ENCODE assay signal across 8 cellular contexts in the genomic region with DNA sequence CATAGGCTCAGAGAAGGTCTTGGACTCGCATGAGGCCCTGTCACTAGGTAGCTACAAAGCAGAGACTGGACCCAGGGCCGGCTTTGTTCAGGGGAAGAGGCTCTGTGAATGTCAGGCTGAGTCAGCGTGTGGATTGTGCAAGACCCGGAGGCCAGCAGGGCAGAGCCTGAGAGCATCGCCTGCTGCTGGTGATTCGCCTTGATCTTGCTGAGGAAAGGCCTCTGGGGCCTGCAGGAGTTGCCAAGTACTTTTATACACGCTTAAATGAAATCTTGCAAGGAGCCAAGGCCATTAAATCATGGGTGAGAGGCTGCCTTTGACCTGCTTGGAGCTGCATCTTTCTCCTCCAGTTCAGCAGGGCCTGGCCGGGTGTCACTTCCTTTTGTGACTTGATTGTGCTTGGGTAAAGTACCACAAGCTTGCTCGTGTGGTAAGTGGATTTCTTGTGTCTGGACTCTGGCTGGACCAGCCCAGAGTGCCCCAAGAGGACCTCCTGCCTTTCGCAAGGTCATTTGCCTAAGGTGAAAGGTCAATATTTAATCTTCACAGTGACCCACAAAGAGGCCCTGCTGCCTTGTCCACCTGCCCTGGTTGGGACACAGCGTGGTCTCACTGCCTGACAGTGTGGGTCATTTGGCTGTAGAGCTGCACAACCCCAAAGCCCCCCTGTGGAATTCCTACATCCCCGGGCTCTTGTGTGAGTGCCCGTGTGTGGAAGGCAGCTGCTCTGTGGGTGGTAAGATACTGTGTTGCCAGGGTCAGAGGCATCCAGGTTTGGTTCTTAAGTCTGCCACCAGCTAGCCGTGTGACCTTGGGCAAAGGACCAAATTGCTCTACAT. TPM values are rescaled to one million over a fixed set of nuclear protein-coding genes. Genes with fewer than 3 reads are reported as not detected.
DNase-seq lines count a peak whose midpoint lies in the region; ATAC-seq, FAIRE-seq and TF ChIP-seq lines count a peak whose summit lies in the region.

No MANE protein-coding gene starts in this region.

- peak overlapping the region in 1 of 2 donors; percentile 79 for H3K9ac ChIP-seq in colonic mucosa (ENCODE audit: low read depth in 2 of 2, low read length in 2 of 2)
- H3K9ac ChIP-seq in liver (ENCODE audit: low read depth in 1 of 2, low read length in 2 of 2) = no peak overlapping the region

- H3K36me3 ChIP-seq in BE2C (no peaks in the 10 kb centered on the region), colonic mucosa (no peaks in the 10 kb centered on the region), liver (ENCODE audit: control insufficient read depth in 4 of 4, insufficient read depth in 3 of 4, low read depth in 1 of 4, low read length in 3 of 4) (no peaks in the 10 kb centered on the region)

- FAIRE-seq in HTR-8/SVneo (lab: Jason Lieb, UNC) = peak; percentile 48

- DNase-seq in BE2C (peak; percentile 25), HTR-8/SVneo (ENCODE audit: insufficient read length, low spot score) (peak; percentile 88), colonic mucosa (peak; percentile 86)
- peak; percentile 66 for DNase-seq in stimulated activated CD4-positive, alpha-beta T cell treated with anti-CD3 and anti-CD28 coated beads, Interleukin-4, amount 100 ng/mL, for 1 hour

- peak in 1 of 2 donors; percentile 59 for TF ChIP-seq RAD21 in liver (IDR thresholded peaks at IDR 0.05)

- intact Hi-C loops in colonic mucosa (cut with DNase I) = loop anchor here (2.0 kb wide), 1 partner anchor 48 kb away; no protein-coding TSS in a partner anchor

- no peaks in the 10 kb centered on the region for H3K9me3 ChIP-seq in BE2C
- no peaks in the 10 kb centered on the region for H3K9me3 ChIP-seq in colonic mucosa
- no peaks in the 10 kb centered on the region for H3K9me3 ChIP-seq in liver (ENCODE audit: control insufficient read depth in 4 of 4, low read length in 3 of 4)

- no peaks in the 10 kb centered on the region for H3K4me1 ChIP-seq in BE2C
- peaks cover 40% of the 10 kb centered on the region for H3K4me1 ChIP-seq in colonic mucosa
- H3K4me1 ChIP-seq in liver (ENCODE audit: control insufficient read depth in 4 of 4, insufficient read depth in 4 of 4, low read length in 3 of 4) = peaks cover 25 to 64% (median 52%) of the 10 kb centered on the region in 4 donors

- no peaks in the 10 kb centered on the region for H3K27me3 ChIP-seq in BE2C
- H3K27me3 ChIP-seq in colonic mucosa = no peaks in the 10 kb centered on the region
- no peaks in the 10 kb centered on the region for H3K27me3 ChIP-seq in liver (ENCODE audit: control insufficient read depth in 4 of 4, insufficient read depth in 4 of 4, low read length in 3 of 4)

- TF ChIP-seq CTCF in BE2C (IDR thresholded peaks at IDR 0.05; ENCODE audit: low read depth, low read length) (no peak), colonic mucosa (IDR thresholded peaks at IDR 0.05) (no peak), liver (IDR thresholded peaks at IDR 0.05; ENCODE audit: low read depth, low read length, missing input control) (no peak)

- peak; percentile 84 to 89 for ATAC-seq in activated CD4-positive, CD25-positive, alpha-beta regulatory T cell treated with anti-CD3 and anti-CD28 coated beads, Interleukin-2, amount 50 U/mL, for 24 hours
- no peak for ATAC-seq in GM18861 (IDR thresholded peaks at IDR 0.05; ENCODE audit: unreplicated experiment)
- no peak for ATAC-seq in HG02884 (IDR thresholded peaks at IDR 0.05; ENCODE audit: unreplicated experiment)

- no peak overlapping the region for H3K4me3 ChIP-seq in BE2C (ENCODE audit: low read depth, low read length)
- H3K4me3 ChIP-seq in colonic mucosa = no peak overlapping the region
- H3K4me3 ChIP-seq in liver (ENCODE audit: low read depth in 1 of 3, low read length in 3 of 3) = no peak overlapping the region

- H3K27ac ChIP-seq in colonic mucosa (peak overlapping the region; percentile 79), liver (ENCODE audit: low read depth in 1 of 2, low read length in 2 of 2) (peak overlapping the region; percentile 82 to 87)

- 22% methylated on average over 14 of the region's 14 CpGs for WGBS in liver

TF ChIP-seq in liver, 16 proteins besides CTCF, POLR2A, EP300 and RAD21:
- TF ChIP-seq JUND (IDR thresholded peaks at IDR 0.05) = peak; percentile 91 to 92
- no peak for TF ChIP-seq TAF1 (conservative IDR thresholded peaks at IDR 0.05)
- TF ChIP-seq FOXA1 (IDR thresholded peaks at IDR 0.05) = peak; percentile 7
- TF ChIP-seq, protein P1, sequence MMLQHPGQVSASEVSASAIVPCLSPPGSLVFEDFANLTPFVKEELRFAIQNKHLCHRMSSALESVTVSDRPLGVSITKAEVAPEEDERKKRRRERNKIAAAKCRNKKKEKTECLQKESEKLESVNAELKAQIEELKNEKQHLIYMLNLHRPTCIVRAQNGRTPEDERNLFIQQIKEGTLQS (IDR thresholded peaks at IDR 0.05) = peak; percentile 89
- peak; percentile 53 for TF ChIP-seq SP1 (IDR thresholded peaks at IDR 0.05)
- TF ChIP-seq, protein P2, sequence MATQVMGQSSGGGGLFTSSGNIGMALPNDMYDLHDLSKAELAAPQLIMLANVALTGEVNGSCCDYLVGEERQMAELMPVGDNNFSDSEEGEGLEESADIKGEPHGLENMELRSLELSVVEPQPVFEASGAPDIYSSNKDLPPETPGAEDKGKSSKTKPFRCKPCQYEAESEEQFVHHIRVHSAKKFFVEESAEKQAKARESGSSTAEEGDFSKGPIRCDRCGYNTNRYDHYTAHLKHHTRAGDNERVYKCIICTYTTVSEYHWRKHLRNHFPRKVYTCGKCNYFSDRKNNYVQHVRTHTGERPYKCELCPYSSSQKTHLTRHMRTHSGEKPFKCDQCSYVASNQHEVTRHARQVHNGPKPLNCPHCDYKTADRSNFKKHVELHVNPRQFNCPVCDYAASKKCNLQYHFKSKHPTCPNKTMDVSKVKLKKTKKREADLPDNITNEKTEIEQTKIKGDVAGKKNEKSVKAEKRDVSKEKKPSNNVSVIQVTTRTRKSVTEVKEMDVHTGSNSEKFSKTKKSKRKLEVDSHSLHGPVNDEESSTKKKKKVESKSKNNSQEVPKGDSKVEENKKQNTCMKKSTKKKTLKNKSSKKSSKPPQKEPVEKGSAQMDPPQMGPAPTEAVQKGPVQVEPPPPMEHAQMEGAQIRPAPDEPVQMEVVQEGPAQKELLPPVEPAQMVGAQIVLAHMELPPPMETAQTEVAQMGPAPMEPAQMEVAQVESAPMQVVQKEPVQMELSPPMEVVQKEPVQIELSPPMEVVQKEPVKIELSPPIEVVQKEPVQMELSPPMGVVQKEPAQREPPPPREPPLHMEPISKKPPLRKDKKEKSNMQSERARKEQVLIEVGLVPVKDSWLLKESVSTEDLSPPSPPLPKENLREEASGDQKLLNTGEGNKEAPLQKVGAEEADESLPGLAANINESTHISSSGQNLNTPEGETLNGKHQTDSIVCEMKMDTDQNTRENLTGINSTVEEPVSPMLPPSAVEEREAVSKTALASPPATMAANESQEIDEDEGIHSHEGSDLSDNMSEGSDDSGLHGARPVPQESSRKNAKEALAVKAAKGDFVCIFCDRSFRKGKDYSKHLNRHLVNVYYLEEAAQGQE (IDR thresholded peaks at IDR 0.05) = peak; percentile 57
- TF ChIP-seq HNF4G (IDR thresholded peaks at IDR 0.05) = no peak
- TF ChIP-seq FOXA2 (IDR thresholded peaks at IDR 0.05) = peak; percentile 15
- peak; percentile 95 for TF ChIP-seq NR2F2 (IDR thresholded peaks at IDR 0.05)
- peak; percentile 62 for TF ChIP-seq YY1 (IDR thresholded peaks at IDR 0.05)
- TF ChIP-seq EGR1 (IDR thresholded peaks at IDR 0.05; ENCODE audit: low read depth in 2 of 2) = no peak
- TF ChIP-seq, protein P3, sequence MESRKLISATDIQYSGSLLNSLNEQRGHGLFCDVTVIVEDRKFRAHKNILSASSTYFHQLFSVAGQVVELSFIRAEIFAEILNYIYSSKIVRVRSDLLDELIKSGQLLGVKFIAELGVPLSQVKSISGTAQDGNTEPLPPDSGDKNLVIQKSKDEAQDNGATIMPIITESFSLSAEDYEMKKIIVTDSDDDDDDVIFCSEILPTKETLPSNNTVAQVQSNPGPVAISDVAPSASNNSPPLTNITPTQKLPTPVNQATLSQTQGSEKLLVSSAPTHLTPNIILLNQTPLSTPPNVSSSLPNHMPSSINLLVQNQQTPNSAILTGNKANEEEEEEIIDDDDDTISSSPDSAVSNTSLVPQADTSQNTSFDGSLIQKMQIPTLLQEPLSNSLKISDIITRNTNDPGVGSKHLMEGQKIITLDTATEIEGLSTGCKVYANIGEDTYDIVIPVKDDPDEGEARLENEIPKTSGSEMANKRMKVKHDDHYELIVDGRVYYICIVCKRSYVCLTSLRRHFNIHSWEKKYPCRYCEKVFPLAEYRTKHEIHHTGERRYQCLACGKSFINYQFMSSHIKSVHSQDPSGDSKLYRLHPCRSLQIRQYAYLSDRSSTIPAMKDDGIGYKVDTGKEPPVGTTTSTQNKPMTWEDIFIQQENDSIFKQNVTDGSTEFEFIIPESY (IDR thresholded peaks at IDR 0.05) = no peak
- no peak for TF ChIP-seq GABPA (IDR thresholded peaks at IDR 0.05 in 1 of 2, conservative IDR thresholded peaks at IDR 0.05 in 1 of 2)
- TF ChIP-seq RXRA (IDR thresholded peaks at IDR 0.05) = peak; percentile 60 to 70
- TF ChIP-seq, protein P4, sequence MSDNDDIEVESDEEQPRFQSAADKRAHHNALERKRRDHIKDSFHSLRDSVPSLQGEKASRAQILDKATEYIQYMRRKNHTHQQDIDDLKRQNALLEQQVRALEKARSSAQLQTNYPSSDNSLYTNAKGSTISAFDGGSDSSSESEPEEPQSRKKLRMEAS (IDR thresholded peaks at IDR 0.05) = peak; percentile 71
- peak; percentile 74 to 78 for TF ChIP-seq HNF4A (conservative IDR thresholded peaks at IDR 0.05)
TF ChIP-seq in liver: peak in this region for 11.

RNA-seq across cellular contexts. Expression of a gene that starts 38.6 kb away (rescaled TPM):
- not detected for polyA plus RNA-seq in BE2C (2012; ENCODE audit: insufficient read depth, insufficient read length, low read depth)
- not detected for total RNA-seq in colonic mucosa
- total RNA-seq in liver = under 1 TPM in 1 of 2 donors, not detected in 1; 0.19 TPM
- polyA plus RNA-seq in liver = not detected

RNA-seq across cellular contexts. Expression of a gene that starts 44.9 kb away (rescaled TPM):
- 29.9 TPM for polyA plus RNA-seq in BE2C (2012; ENCODE audit: insufficient read depth, insufficient read length, low read depth)
- total RNA-seq in colonic mucosa (10 to 100 TPM; 83.5 to 91.7 TPM), liver (10 to 100 TPM; 27.0 to 36.8 TPM)
- polyA plus RNA-seq in liver = 10 to 100 TPM; 19.9 to 27.6 TPM

Comparison
In these comparisons a context has a peak if more than half of its experiments do, and no peak if none do; other contexts are left out.
1. DNase-seq: peak in every context shown above with its lines; median percentile 88 in HTR-8/SVneo; 86 in colonic mucosa; 66 in stimulated activated CD4-positive, alpha-beta T cell treated with anti-CD3 and anti-CD28 coated beads, Interleukin-4, amount 100 ng/mL, for 1 hour; 25 in BE2C.
2. ATAC-seq: peak in activated CD4-positive, CD25-positive, alpha-beta regulatory T cell treated with anti-CD3 and anti-CD28 coated beads, Interleukin-2, amount 50 U/mL, for 24 hours (2 of 2); none in GM18861 (single experiment) and HG02884 (single experiment).